23 cellular contexts compared by ENCODE assay signal in genomic region chr15:35460616-35461015, GRCh38.
"Had no signal": no experiment of that assay in that cellular context is flagged by ENCODE, and none has a peak within 500 bp of the region (broad histone marks: within the 10 kb centered on the region; RNA-seq: fewer than 3 reads in every experiment).

No MANE protein-coding gene starts in this region.

- DNase-seq: natural killer cell; occipital lobe; ovary; posterior cingulate gyrus; psoas muscle; right cardiac atrium; right lobe of liver; sigmoid colon; small intestine; stimulated activated CD4-positive, alpha-beta T cell treated with anti-CD3 and anti-CD28 coated beads, Interleukin-15, amount 100 ng/mL, for 24 hours; stimulated activated CD4-positive, alpha-beta T cell treated with anti-CD3 and anti-CD28 coated beads, Interleukin-2, amount 100 ng/mL, for 24 hours; stimulated activated CD4-positive, alpha-beta T cell treated with anti-CD3 and anti-CD28 coated beads, Interleukin-2, amount 100 ng/mL, for 48 hours; stimulated activated CD4-positive, alpha-beta T cell treated with anti-CD3 and anti-CD28 coated beads, Interleukin-4, amount 100 ng/mL, for 24 hours; stimulated activated naive B cell treated with anti-CD40 and anti-IgM and Interleukin-4, amounts not matched to agents 10 μg/mL and 1 μg/mL and 100 μg/mL, for 72 hours; stimulated activated naive CD4-positive, alpha-beta T cell treated with Interleukin-2 at 50 U/mL for 16 hours; stomach; thyroid gland; upper lobe of right lung; uterus had no signal

- H3K9me3 ChIP-seq: ovary, psoas muscle, right lobe of liver, sigmoid colon, stomach, thoracic aorta, thyroid gland, tibial nerve, upper lobe of right lung, uterus had no signal

- H2AFZ ChIP-seq: neural progenitor cell, parathyroid adenoma had no signal

- H3K4me3 ChIP-seq: neural progenitor cell, ovary, psoas muscle, right lobe of liver, sigmoid colon, stomach, thoracic aorta, thyroid gland, tibial nerve, upper lobe of right lung, uterus had no signal

- H3K4me1 ChIP-seq: neural progenitor cell, parathyroid adenoma, psoas muscle, right lobe of liver, sigmoid colon, stomach, thyroid gland, upper lobe of right lung, uterus had no signal

- FAIRE-seq: small intestine had no signal

- H3K36me3 ChIP-seq: neural progenitor cell, ovary, right lobe of liver, sigmoid colon, stomach, thoracic aorta, thyroid gland, tibial nerve, upper lobe of right lung, uterus had no signal

- H3K27ac ChIP-seq: neural progenitor cell, ovary, parathyroid adenoma, psoas muscle, right lobe of liver, sigmoid colon, stomach, thoracic aorta, thyroid gland, tibial nerve, upper lobe of right lung, uterus had no signal

- H3K9ac ChIP-seq: neural progenitor cell, parathyroid adenoma had no signal

- H3K79me2 ChIP-seq: parathyroid adenoma had no signal

- H3K27me3 ChIP-seq: neural progenitor cell, ovary, right lobe of liver, sigmoid colon, stomach, thyroid gland, tibial nerve, upper lobe of right lung, uterus had no signal

- H3K4me2 ChIP-seq: neural progenitor cell had no signal
